10 cellular contexts compared by ENCODE assay signal in the genomic region with DNA sequence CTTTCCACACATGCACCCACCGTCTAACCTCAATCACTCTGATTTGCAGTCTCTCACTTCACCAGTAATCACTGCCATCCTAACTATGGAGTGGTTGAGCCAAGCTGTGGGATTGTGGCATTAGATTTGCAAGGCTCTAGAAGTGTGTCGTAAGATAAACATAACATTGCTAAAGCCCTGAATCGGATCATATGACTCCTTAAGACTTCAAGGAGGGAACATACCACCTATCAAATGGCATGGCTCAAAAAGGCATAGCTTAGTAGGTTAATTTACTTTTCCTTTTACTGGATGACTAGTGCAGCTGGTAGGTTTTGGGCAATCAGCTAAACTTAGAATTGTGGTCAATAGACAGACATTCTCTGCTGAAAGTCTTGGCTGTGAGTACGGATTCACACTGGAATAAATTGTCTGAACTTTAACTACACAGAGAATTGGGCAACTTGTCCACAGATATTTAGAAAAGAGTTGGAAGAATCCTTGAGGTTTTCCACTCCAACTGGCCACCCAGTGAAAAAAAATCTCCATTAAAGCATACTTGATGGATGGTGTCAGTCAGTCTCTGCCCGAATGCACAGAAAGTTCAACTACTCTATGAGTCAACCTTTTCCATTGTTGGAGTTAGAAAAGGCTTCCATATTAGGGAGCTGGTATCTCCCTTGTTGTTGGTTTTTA.
DNase-seq lines count a peak whose midpoint lies in the region; ATAC-seq and TF ChIP-seq lines count a peak whose summit lies in the region.
"Had no signal": no experiment of that assay in that cellular context is flagged by ENCODE, and none has a peak within 500 bp of the region (broad histone marks: within the 10 kb centered on the region; RNA-seq: fewer than 3 reads in every experiment).

No MANE protein-coding gene starts in this region.

- no peak overlapping the region for H3K9ac ChIP-seq in H9 (ENCODE audit: extremely low read depth, insufficient read length, low read length)
- H3K9ac ChIP-seq in smooth muscle cell (ENCODE audit: low read depth): peak overlapping the region; percentile 18

- no peaks in the 10 kb centered on the region for H3K27me3 ChIP-seq in H9 (ENCODE audit: insufficient read depth, low read length)
- peaks cover 15% of the 10 kb centered on the region for H3K27me3 ChIP-seq in smooth muscle cell (ENCODE audit: low read depth)

- no peak overlapping the region for H3K23ac ChIP-seq in H9 (ENCODE audit: insufficient read length, low read depth, low read length)

- WGBS in H9 (ENCODE audit: extremely low coverage, insufficient read length, low lambda C conversion rate): no CpG with 5 or more reads among the region's 5 CpGs
- 12% methylated on average over 5 of the region's 5 CpGs for WGBS in smooth muscle cell (ENCODE audit: low lambda C conversion rate)

- H3K4ac ChIP-seq in H9 (ENCODE audit: low read depth, low read length): no peak overlapping the region

- H3K27ac ChIP-seq in H9 (ENCODE audit: insufficient read length, low read depth, low read length): no peak overlapping the region
- peak overlapping the region; percentile 78 for H3K27ac ChIP-seq in smooth muscle cell (ENCODE audit: low read depth)

- no peaks in the 10 kb centered on the region for H3K9me3 Mint-ChIP-seq in H9
- H3K9me3 Mint-ChIP-seq: activated T-cell treated with anti-CD3 and anti-CD28 coated beads, Interleukin-2, amount 50 U/mL, for 4 hours had no signal

- no peak overlapping the region for H3K14ac ChIP-seq in H9 (ENCODE audit: insufficient read depth, low read length)

- in situ Hi-C loops in GM13976 (cut with MboI; ENCODE audit: low sequenced_read_pairs, unreplicated experiment): no loop called here

- H2BK12ac ChIP-seq in H9 (ENCODE audit: insufficient read length, low read depth, low read length): no peak overlapping the region

- H3K4me1 ChIP-seq in H9 (ENCODE audit: insufficient read depth, low read length): no peaks in the 10 kb centered on the region
- H3K4me1 ChIP-seq in smooth muscle cell (ENCODE audit: low read depth): peaks cover 5% of the 10 kb centered on the region

- peaks cover 5 to 8% of the 10 kb centered on the region in 2 experiments for H3K4me1 Mint-ChIP-seq in H9

- no peak for TF ChIP-seq CTCF in H9 (conservative IDR thresholded peaks at IDR 0.05)
- no peak for TF ChIP-seq CTCF in smooth muscle cell (IDR thresholded peaks at IDR 0.05; ENCODE audit: borderline replicate concordance, insufficient read depth, poor library complexity, severe bottlenecking)
- TF ChIP-seq CTCF in GM13976 (IDR thresholded peaks at IDR 0.05; ENCODE audit: borderline replicate concordance, control extremely low read depth, extremely low read depth, insufficient read depth, missing control alignments): no peak

- H3K79me1 ChIP-seq in H9 (ENCODE audit: insufficient read depth, low read depth, low read length, poor library complexity, severe bottlenecking): no peaks in the 10 kb centered on the region

- H3K56ac ChIP-seq in H9 (ENCODE audit: insufficient read length, low read depth, low read length): no peak overlapping the region

- H3K23me2 ChIP-seq in H9 (ENCODE audit: insufficient read length, low read depth, low read length, poor library complexity, severe bottlenecking): no peaks in the 10 kb centered on the region

- H3K79me2 ChIP-seq in H9 (ENCODE audit: insufficient read depth, low read length) (no peaks in the 10 kb centered on the region), smooth muscle cell (ENCODE audit: low read depth) (no peaks in the 10 kb centered on the region)

- H3K4me3 Mint-ChIP-seq in H9: no peak overlapping the region
- H3K4me3 Mint-ChIP-seq: activated T-cell treated with anti-CD3 and anti-CD28 coated beads, Interleukin-2, amount 50 U/mL, for 4 hours had no signal

- H3K18ac ChIP-seq in H9 (ENCODE audit: insufficient read length, low read depth, low read length): no peak overlapping the region

- H2BK120ac ChIP-seq in H9 (ENCODE audit: low read depth, low read length, poor library complexity, severe bottlenecking): no peak overlapping the region

- H2AFZ ChIP-seq in H9 (ENCODE audit: low read length) (peak overlapping the region; percentile 42), smooth muscle cell (ENCODE audit: low read depth) (no peak overlapping the region)

- DNase-seq in H9 (no peak), NOMO-1 (lab: John Stamatoyannopoulos, UW; ENCODE audit: unreplicated experiment in 2 of 2) (peak; percentile 52 to 64), fibroblast of peridontal ligament (ENCODE audit: extremely low read depth) (peak; percentile 100), smooth muscle cell (lab: John Stamatoyannopoulos, UW; ENCODE audit: unreplicated experiment) (no peak), GM13976 (ENCODE audit: low spot score) (no peak)
- DNase-seq: activated T-cell treated with anti-CD3 and anti-CD28 coated beads, Interleukin-2, amount 50 U/mL, for 4 hours; hippocampal formation had no signal

- H4K5ac ChIP-seq in H9 (ENCODE audit: insufficient read length, low read depth, low read length): no peak overlapping the region

- no peak overlapping the region for H3K4me3 ChIP-seq in smooth muscle cell

- no peak overlapping the region for H2BK20ac ChIP-seq in H9 (ENCODE audit: low read depth, low read length, poor library complexity, severe bottlenecking)

- no peaks in the 10 kb centered on the region for H4K20me1 ChIP-seq in H9 (ENCODE audit: control insufficient read depth, insufficient read depth, insufficient read length)
- H4K20me1 ChIP-seq in smooth muscle cell (ENCODE audit: low read depth): no peaks in the 10 kb centered on the region

- H3K36me3 Mint-ChIP-seq in H9 (ENCODE audit: insufficient read depth in 1 of 3, low read depth in 3 of 3): no peaks in the 10 kb centered on the region

- no peak overlapping the region for H3K4me2 ChIP-seq in H9 (ENCODE audit: insufficient read depth, insufficient read length, low read length)
- H3K4me2 ChIP-seq in smooth muscle cell: peak overlapping the region; percentile 71

- no peaks in the 10 kb centered on the region for H3K27me3 Mint-ChIP-seq in H9 (ENCODE audit: low read depth)

- H3K9me3 ChIP-seq in H9 (ENCODE audit: control insufficient read depth, low read depth, low read length): no peaks in the 10 kb centered on the region
- no peaks in the 10 kb centered on the region for H3K9me3 ChIP-seq in smooth muscle cell (replicated peaks; ENCODE audit: low read depth)

- H3T11ph ChIP-seq in H9 (ENCODE audit: low read length): no peak overlapping the region

- peaks cover 8% of the 10 kb centered on the region for H3F3A ChIP-seq in smooth muscle cell (ENCODE audit: low read depth)

- H4K8ac ChIP-seq in H9 (replicated peaks; ENCODE audit: insufficient read length, low read depth, low read length): no peak overlapping the region

- no peak overlapping the region for H2AK5ac ChIP-seq in H9 (ENCODE audit: insufficient read length, low read length)

- H2BK5ac ChIP-seq in H9 (ENCODE audit: insufficient read length, low read length): no peak overlapping the region

- no peak overlapping the region for H2BK15ac ChIP-seq in H9 (ENCODE audit: low read depth, low read length)

- ATAC-seq in GM21447 (IDR thresholded peaks at IDR 0.05; ENCODE audit: unreplicated experiment) (no peak), GM21717 (IDR thresholded peaks at IDR 0.05; ENCODE audit: unreplicated experiment) (no peak)
- ATAC-seq: activated T-cell treated with anti-CD3 and anti-CD28 coated beads, Interleukin-2, amount 50 U/mL, for 4 hours; Panc1 had no signal

- H3K36me3 ChIP-seq in smooth muscle cell (ENCODE audit: low read depth): no peaks in the 10 kb centered on the region

- no peak overlapping the region for H4K91ac ChIP-seq in H9 (ENCODE audit: insufficient read length, low read depth, low read length)

- no peak overlapping the region for H3K27ac Mint-ChIP-seq in H9

Comparison
In these comparisons a context has a peak if more than half of its experiments do, and no peak if none do; other contexts are left out.
1. DNase-seq: peak in NOMO-1 (2 of 2) and fibroblast of peridontal ligament (single experiment); none in H9 (single experiment), smooth muscle cell (single experiment) and GM13976 (single experiment).